In genomic region chr10:97673736-97674525, GRCh38 we compare ENCODE assay signal across 9 cellular contexts. TPM values are rescaled to one million over a fixed set of nuclear protein-coding genes. Genes with fewer than 3 reads are reported as not detected.
DNase-seq lines count a peak whose midpoint lies in the region; ATAC-seq and TF ChIP-seq lines count a peak whose summit lies in the region.
"Had no signal": no experiment of that assay in that cellular context is flagged by ENCODE, and none has a peak within 500 bp of the region (broad histone marks: within the 10 kb centered on the region; RNA-seq: fewer than 3 reads in every experiment).

No MANE protein-coding gene starts in this region.

- H3K27me3 ChIP-seq in endodermal cell (ENCODE audit: control insufficient read depth, insufficient read depth, low read length, poor library complexity, severe bottlenecking) = no peaks in the 10 kb centered on the region
- H3K27me3 ChIP-seq: body of pancreas had no signal

- peak overlapping the region; percentile 57 for H3K27ac Mint-ChIP-seq in activated CD8-positive, alpha-beta memory T cell treated with anti-CD3 and anti-CD28 coated beads, Interleukin-2, amount 10 ng/mL, durations not matched to agents 7 days and 5 days
- H3K27ac Mint-ChIP-seq in endodermal cell = peak overlapping the region; percentile 22

- peaks cover 37% of the 10 kb centered on the region for H3K36me3 ChIP-seq in OCI-LY7 (ENCODE audit: insufficient read depth, low read length)
- peaks cover 55% of the 10 kb centered on the region for H3K36me3 ChIP-seq in endodermal cell (ENCODE audit: control insufficient read depth, insufficient read depth, low read length)

- no peaks in the 10 kb centered on the region for H3K9me3 Mint-ChIP-seq in activated CD8-positive, alpha-beta memory T cell treated with anti-CD3 and anti-CD28 coated beads, Interleukin-2, amount 10 ng/mL, durations not matched to agents 7 days and 5 days (ENCODE audit: low read depth)
- H3K9me3 Mint-ChIP-seq in endodermal cell = no peaks in the 10 kb centered on the region

- no peak overlapping the region for H3K4me3 Mint-ChIP-seq in activated CD8-positive, alpha-beta memory T cell treated with anti-CD3 and anti-CD28 coated beads, Interleukin-2, amount 10 ng/mL, durations not matched to agents 7 days and 5 days
- H3K4me3 Mint-ChIP-seq in endodermal cell = no peak overlapping the region

- no peaks in the 10 kb centered on the region for H3K9me3 ChIP-seq in OCI-LY7 (ENCODE audit: low read length)
- no peaks in the 10 kb centered on the region for H3K9me3 ChIP-seq in endodermal cell (ENCODE audit: control insufficient read depth, low read length)
- H3K9me3 ChIP-seq: body of pancreas had no signal

- peak; percentile 52 for DNase-seq in activated CD8-positive, alpha-beta memory T cell treated with anti-CD3 and anti-CD28 coated beads, Interleukin-2, amount 10 ng/mL, durations not matched to agents 7 days and 5 days
- no peak for DNase-seq in activated CD8-positive, alpha-beta memory T cell treated with anti-CD3 and anti-CD28 coated beads for 24 hours
- no peak for DNase-seq in OCI-LY7 (ENCODE audit: low spot score)
- DNase-seq in endodermal cell = no peak
- DNase-seq in stimulated activated CD8-positive, alpha-beta memory T cell treated with anti-CD3 and anti-CD28 coated beads, Interleukin-4, amount 100 ng/mL, for 48 hours = peak; percentile 39
- no peak for DNase-seq in iPS-NIHi7 (ENCODE audit: extremely low spot score)
- DNase-seq: body of pancreas had no signal

- POLR2A ChIA-PET in OCI-LY7 (lab: Charles Lee) = interaction anchor here (0.5 kb wide), 1 partner anchor 12 kb away, joined by 5 read pairs; no protein-coding TSS in a partner anchor

- TF ChIP-seq CTCF in OCI-LY7 (conservative IDR thresholded peaks at IDR 0.05; ENCODE audit: low read length) (no peak), endodermal cell (conservative IDR thresholded peaks at IDR 0.05) (no peak)

- WGBS in endodermal cell (ENCODE audit: insufficient coverage in 1 of 2, insufficient read length in 1 of 2), 2 experiments = 75 to 95% methylated on average over 5 to 8 of the region's 8 CpGs

- H3K9ac ChIP-seq in endodermal cell (ENCODE audit: extremely low read depth, low read length, poor library complexity, severe bottlenecking) = no peak overlapping the region

- no peaks in the 10 kb centered on the region for H3K79me2 ChIP-seq in OCI-LY7 (ENCODE audit: insufficient read depth, low read depth, low read length)

- peaks cover 23% of the 10 kb centered on the region for H3K4me1 Mint-ChIP-seq in activated CD8-positive, alpha-beta memory T cell treated with anti-CD3 and anti-CD28 coated beads, Interleukin-2, amount 10 ng/mL, durations not matched to agents 7 days and 5 days
- no peaks in the 10 kb centered on the region for H3K4me1 Mint-ChIP-seq in endodermal cell

- H2AFZ ChIP-seq in OCI-LY7 (ENCODE audit: low read length) = no peak overlapping the region

- H3K36me3 Mint-ChIP-seq in activated CD8-positive, alpha-beta memory T cell treated with anti-CD3 and anti-CD28 coated beads, Interleukin-2, amount 10 ng/mL, durations not matched to agents 7 days and 5 days = peaks cover 15% of the 10 kb centered on the region
- H3K36me3 Mint-ChIP-seq in endodermal cell (ENCODE audit: low read depth) = peaks cover 53% of the 10 kb centered on the region

- peak; percentile 46 for ATAC-seq in activated CD8-positive, alpha-beta memory T cell treated with anti-CD3 and anti-CD28 coated beads, Interleukin-2, amount 10 ng/mL, durations not matched to agents 7 days and 5 days
- no peak for ATAC-seq in GM18502 (IDR thresholded peaks at IDR 0.05; ENCODE audit: poor library complexity, unreplicated experiment)
- no peak for ATAC-seq in HG03159 (IDR thresholded peaks at IDR 0.05; ENCODE audit: unreplicated experiment)
- ATAC-seq: body of pancreas had no signal

- no peak overlapping the region for H3K27ac ChIP-seq in OCI-LY7 (ENCODE audit: low read depth, low read length, poor library complexity, severe bottlenecking)
- no peak overlapping the region for H3K27ac ChIP-seq in endodermal cell (ENCODE audit: low read depth, low read length)
- H3K27ac ChIP-seq: body of pancreas had no signal

- peaks cover 9% of the 10 kb centered on the region for H3K4me1 ChIP-seq in OCI-LY7 (ENCODE audit: insufficient read depth, low read length, poor library complexity, severe bottlenecking)
- no peaks in the 10 kb centered on the region for H3K4me1 ChIP-seq in endodermal cell (ENCODE audit: control insufficient read depth, insufficient read depth, low read length)
- H3K4me1 ChIP-seq: body of pancreas had no signal

- no peak overlapping the region for H3K4me2 ChIP-seq in OCI-LY7 (ENCODE audit: low read length)

- H3K9me2 ChIP-seq in OCI-LY7 (ENCODE audit: insufficient read depth, low read length) = no peaks in the 10 kb centered on the region

- no peaks in the 10 kb centered on the region for H4K20me1 ChIP-seq in OCI-LY7 (ENCODE audit: insufficient read depth, low read length)

- TSS peak; percentile 15 for BruUV-seq in OCI-LY7 (replicated peaks; lab: Mats Ljungman, UMichigan)

- H3K4me3 ChIP-seq in OCI-LY7 (ENCODE audit: low read depth, low read length, poor library complexity, severe bottlenecking) (no peak overlapping the region), endodermal cell (ENCODE audit: low read length) (no peak overlapping the region)
- H3K4me3 ChIP-seq: body of pancreas had no signal

- no peaks in the 10 kb centered on the region for H3K27me3 Mint-ChIP-seq in activated CD8-positive, alpha-beta memory T cell treated with anti-CD3 and anti-CD28 coated beads, Interleukin-2, amount 10 ng/mL, durations not matched to agents 7 days and 5 days
- no peaks in the 10 kb centered on the region for H3K27me3 Mint-ChIP-seq in endodermal cell (ENCODE audit: insufficient read depth)

- CTCF ChIA-PET in activated CD8-positive, alpha-beta memory T cell treated with anti-CD3 and anti-CD28 coated beads, Interleukin-2, amount 10 ng/mL, durations not matched to agents 7 days and 5 days (lab: Charles Lee) = interaction anchor here (1.0 to 6.2 kb wide), 3 partner anchors 12 to 102 kb away, joined by 3 to 51 read pairs (median 27); partner anchors contain the start of genes ANKRD2 and AVPI1
- CTCF ChIA-PET in OCI-LY7 (lab: Charles Lee; ENCODE audit: unreplicated experiment) = no interaction called here

- intact Hi-C loops in OCI-LY7 (cut with micrococcal nuclease; ENCODE audit: unreplicated experiment) = no loop called here

RNA-seq across cellular contexts. Expression of gene AVPI1, which starts 13.1 kb away (rescaled TPM):
- 1 to 10 TPM; 1.8 to 1.9 TPM for total RNA-seq in activated CD8-positive, alpha-beta memory T cell treated with anti-CD3 and anti-CD28 coated beads, Interleukin-2, amount 10 ng/mL, durations not matched to agents 7 days and 5 days
- total RNA-seq in OCI-LY7 (2014; rRNA removed; shearing (Covaris generic)) = 2.8 and 4.6 TPM in 2 replicates
- total RNA-seq in OCI-LY7 (2022) (2.1 and 3.2 TPM in 2 replicates), endodermal cell (1 to 10 TPM; 3.9 to 4.3 TPM)
- 2.7 TPM for polyA plus RNA-seq in endodermal cell (2013, experiment 1 of 2)
- polyA plus RNA-seq in endodermal cell (2013, experiment 2 of 2) = 2.7 TPM

RNA-seq across cellular contexts. Expression of gene PI4K2A, which starts 33.5 kb away (rescaled TPM):
- 10 to 100 TPM; 10.5 to 13.2 TPM for total RNA-seq in activated CD8-positive, alpha-beta memory T cell treated with anti-CD3 and anti-CD28 coated beads, Interleukin-2, amount 10 ng/mL, durations not matched to agents 7 days and 5 days
- total RNA-seq in OCI-LY7 (2014; rRNA removed; shearing (Covaris generic)) = 8.0 and 9.2 TPM in 2 replicates
- total RNA-seq in OCI-LY7 (2022) = 11.9 and 12.7 TPM in 2 replicates
- 10 to 100 TPM; 14.5 to 18.1 TPM for total RNA-seq in endodermal cell
- polyA plus RNA-seq in endodermal cell (2013, experiment 1 of 2) = 14.4 TPM
- polyA plus RNA-seq in endodermal cell (2013, experiment 2 of 2) = 13.6 TPM

RNA-seq across cellular contexts. Expression of gene MARVELD1, which starts 39.6 kb away (rescaled TPM):
- 1 to 10 TPM; 2.8 to 3.0 TPM for total RNA-seq in activated CD8-positive, alpha-beta memory T cell treated with anti-CD3 and anti-CD28 coated beads, Interleukin-2, amount 10 ng/mL, durations not matched to agents 7 days and 5 days
- not detected in 2 replicates for total RNA-seq in OCI-LY7 (2014; rRNA removed; shearing (Covaris generic))
- 0.13 TPM in 1 of 2 replicates, not detected in the other for total RNA-seq in OCI-LY7 (2022)
- total RNA-seq in endodermal cell = 10 to 100 TPM; 44.3 to 47.9 TPM
- polyA plus RNA-seq in endodermal cell (2013, experiment 1 of 2) = 33.1 TPM
- polyA plus RNA-seq in endodermal cell (2013, experiment 2 of 2) = 31.4 TPM

RNA-seq across cellular contexts. Expression of gene MORN4, which starts 40.6 kb away (rescaled TPM):
- total RNA-seq in activated CD8-positive, alpha-beta memory T cell treated with anti-CD3 and anti-CD28 coated beads, Interleukin-2, amount 10 ng/mL, durations not matched to agents 7 days and 5 days = 1 to 10 TPM; 1.9 to 2.1 TPM
- 2.4 and 2.9 TPM in 2 replicates for total RNA-seq in OCI-LY7 (2014; rRNA removed; shearing (Covaris generic))
- 5.4 TPM in 2 replicates for total RNA-seq in OCI-LY7 (2022)
- 10 to 100 TPM; 19.0 to 21.3 TPM for total RNA-seq in endodermal cell
- polyA plus RNA-seq in endodermal cell (2013, experiment 1 of 2) = 27.5 TPM
- polyA plus RNA-seq in endodermal cell (2013, experiment 2 of 2) = 26.4 TPM

Comparison
In these comparisons a context has a peak if more than half of its experiments do, and no peak if none do; other contexts are left out.
1. DNase-seq: peak in activated CD8-positive, alpha-beta memory T cell treated with anti-CD3 and anti-CD28 coated beads, Interleukin-2, amount 10 ng/mL, durations not matched to agents 7 days and 5 days (single experiment) and stimulated activated CD8-positive, alpha-beta memory T cell treated with anti-CD3 and anti-CD28 coated beads, Interleukin-4, amount 100 ng/mL, for 48 hours (single experiment); none in activated CD8-positive, alpha-beta memory T cell treated with anti-CD3 and anti-CD28 coated beads for 24 hours (single experiment), OCI-LY7 (single experiment), endodermal cell (single experiment) and iPS-NIHi7 (single experiment).
2. RNA of gene MARVELD1, which starts 39.6 kb away (total RNA-seq): 44.3 to 47.9 TPM in endodermal cell; 2.8 to 3.0 TPM in activated CD8-positive, alpha-beta memory T cell treated with anti-CD3 and anti-CD28 coated beads, Interleukin-2, amount 10 ng/mL, durations not matched to agents 7 days and 5 days and 0.13 TPM in OCI-LY7; every median in the first group is over 10 times any median in the second.